In the genomic region with DNA sequence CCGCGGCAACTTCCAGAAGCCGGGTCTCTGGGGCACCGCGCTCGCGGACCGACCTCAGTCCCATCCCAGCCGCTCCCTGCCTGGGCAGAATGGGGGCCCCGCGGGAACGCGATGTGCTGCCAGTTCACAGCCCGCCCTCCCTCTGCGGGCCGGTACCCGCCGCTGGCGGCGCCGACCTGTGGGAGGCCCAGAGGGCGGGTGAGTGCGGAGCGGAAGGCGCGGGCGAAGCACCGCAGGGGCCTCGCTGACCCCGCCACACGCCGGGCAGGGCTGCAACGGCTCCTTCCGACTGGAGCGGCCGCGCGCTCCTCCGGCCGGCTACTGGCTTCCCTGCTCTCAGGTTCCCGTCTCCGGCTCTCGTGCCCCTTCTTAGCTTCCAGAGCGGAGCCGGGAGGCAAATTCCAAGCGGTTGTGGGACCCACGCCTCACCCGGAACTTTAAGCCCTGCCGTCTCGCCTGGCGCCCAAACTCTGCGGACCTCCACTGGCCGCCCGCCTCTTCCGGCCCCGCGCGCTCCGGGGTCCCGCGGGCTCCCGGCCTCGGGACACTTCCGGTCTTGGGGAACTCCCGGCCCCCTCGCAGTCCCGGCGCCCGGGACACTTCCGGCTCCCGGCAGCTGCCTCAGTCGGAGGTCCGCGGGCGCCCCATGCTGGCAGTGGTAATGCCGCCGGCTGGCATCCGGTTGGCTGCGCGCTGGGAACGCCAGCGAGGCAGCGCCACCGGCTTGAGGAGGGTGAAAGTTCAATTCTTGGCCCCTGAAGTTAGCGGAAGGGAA, we compare ENCODE assay signal across 8 cellular contexts. TPM values are rescaled to one million over a fixed set of nuclear protein-coding genes. Genes with fewer than 3 reads are reported as not detected.
DNase-seq lines count a peak whose midpoint lies in the region; ATAC-seq and TF ChIP-seq lines count a peak whose summit lies in the region.

A gene with protein sequence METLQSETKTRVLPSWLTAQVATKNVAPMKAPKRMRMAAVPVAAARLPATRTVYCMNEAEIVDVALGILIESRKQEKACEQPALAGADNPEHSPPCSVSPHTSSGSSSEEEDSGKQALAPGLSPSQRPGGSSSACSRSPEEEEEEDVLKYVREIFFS (minus strand): TSS at position 485 of the 775 bp plus-strand sequence. CDS start 1,785 bp downstream, outside the sequence.

- H3K9ac ChIP-seq in trophoblast cell (ENCODE audit: low read length): peak within 1 kb of the TSS; percentile 97

- H3K27me3 ChIP-seq in trophoblast cell (ENCODE audit: insufficient read depth, low read length) (no peaks in the 10 kb centered on the region), transverse colon (no peaks in the 10 kb centered on the region)

- H2AK5ac ChIP-seq in trophoblast cell (ENCODE audit: low read length): peak within 1 kb of the TSS; percentile 81

- peak within 1 kb of the TSS; percentile 75 for H2AFZ ChIP-seq in trophoblast cell (ENCODE audit: insufficient read depth, low read length, poor library complexity)

- peak within 1 kb of the TSS; percentile 94 for H4K8ac ChIP-seq in trophoblast cell (ENCODE audit: low read depth, low read length)

- H3K18ac ChIP-seq in trophoblast cell (ENCODE audit: low read length): peak within 1 kb of the TSS; percentile 93

- peak; percentile 77 for TF ChIP-seq POLR2A in transverse colon (IDR thresholded peaks at IDR 0.05)

- H4K91ac ChIP-seq in trophoblast cell (ENCODE audit: low read depth, low read length): peak within 1 kb of the TSS; percentile 93

- H4K12ac ChIP-seq in trophoblast cell (ENCODE audit: low read depth, low read length): peak within 1 kb of the TSS; percentile 85

- H3K4me3 ChIP-seq in GM12865 (ENCODE audit: low read depth, low read length) (peak within 1 kb of the TSS; percentile 95), trophoblast cell (ENCODE audit: low read depth, low read length) (peak within 1 kb of the TSS; percentile 95), transverse colon (peak within 1 kb of the TSS; percentile 60 to 83 (median 69))

- H3K27ac ChIP-seq in trophoblast cell (ENCODE audit: low read depth, low read length): peak within 1 kb of the TSS; percentile 100
- H3K27ac ChIP-seq in transverse colon: peak within 1 kb of the TSS; percentile 92 to 97 (median 96)

- no peak for TF ChIP-seq EP300 in transverse colon (IDR thresholded peaks at IDR 0.05; ENCODE audit: low read depth)

- H2BK12ac ChIP-seq in trophoblast cell (ENCODE audit: low read length): peak within 1 kb of the TSS; percentile 12

- peak within 1 kb of the TSS; percentile 76 for H2BK120ac ChIP-seq in trophoblast cell (ENCODE audit: insufficient read depth, low read length, poor library complexity)

- DNase-seq in GM12865 (ENCODE audit: low read depth) (peak; percentile 98), NCI-H1105 (lab: John Stamatoyannopoulos, UW) (peak; percentile 88), SKM-1 treated with dmso at 0.1 percent for 144 hours (lab: John Stamatoyannopoulos, UW; ENCODE audit: unreplicated experiment) (peak; percentile 88), Right ventricle myocardium superior (peak; percentile 97), trophoblast cell (peak; percentile 90 to 91), transverse colon (peak; percentile 96)
- DNase-seq in activated naive CD8-positive, alpha-beta T cell treated with anti-CD3 and anti-CD28 coated beads for 36 hours: peak; percentile 95

- TF ChIP-seq CTCF in GM12865 (IDR thresholded peaks at IDR 0.05; ENCODE audit: insufficient read depth, low read depth, low read length, missing control alignments) (peak; percentile 62), transverse colon (IDR thresholded peaks at IDR 0.05) (peak; percentile 61 to 77 (median 72))

- peaks cover 48% of the 10 kb centered on the region for H3K36me3 Mint-ChIP-seq in activated naive CD8-positive, alpha-beta T cell treated with anti-CD3 and anti-CD28 coated beads for 36 hours

- H3K4me2 ChIP-seq in trophoblast cell (ENCODE audit: low read length): peak within 1 kb of the TSS; percentile 86

- H3K36me3 ChIP-seq in trophoblast cell (ENCODE audit: control insufficient read depth in 1 of 2, insufficient read depth in 2 of 2, low read length in 2 of 2) (peaks cover 31% of the 10 kb centered on the region in 2 experiments), transverse colon (peaks cover 0 to 10% (median 0%) of the 10 kb centered on the region in 4 donors)

- peaks cover 48% of the 10 kb centered on the region for H3K4me1 Mint-ChIP-seq in activated naive CD8-positive, alpha-beta T cell treated with anti-CD3 and anti-CD28 coated beads for 36 hours

- peak within 1 kb of the TSS; percentile 98 for H2BK5ac ChIP-seq in trophoblast cell (ENCODE audit: low read depth, low read length, poor library complexity)

- no CpG with 5 or more reads among the region's 85 CpGs for WGBS in trophoblast cell (ENCODE audit: extremely low coverage, insufficient coverage, insufficient read length)
- 1% methylated on average over 50 of the region's 85 CpGs; no CpG with 5 or more reads in 1 of the 2 donors for WGBS in transverse colon (ENCODE audit: low coverage in 1 of 2), 2 donors

- H3K27ac Mint-ChIP-seq in activated naive CD8-positive, alpha-beta T cell treated with anti-CD3 and anti-CD28 coated beads for 36 hours: peak within 1 kb of the TSS; percentile 97

- peak; percentile 75 for ATAC-seq in HG02642 (IDR thresholded peaks at IDR 0.05; ENCODE audit: poor library complexity, unreplicated experiment)
- ATAC-seq in Right ventricle myocardium superior (ENCODE audit: poor library complexity): peak; percentile 97

- no peaks in the 10 kb centered on the region for H3K27me3 Mint-ChIP-seq in activated naive CD8-positive, alpha-beta T cell treated with anti-CD3 and anti-CD28 coated beads for 36 hours

- H3K4me1 ChIP-seq in trophoblast cell (ENCODE audit: control insufficient read depth in 1 of 2, insufficient read depth in 2 of 2, low read length in 2 of 2) (peaks cover 11 to 12% of the 10 kb centered on the region in 2 experiments), transverse colon (peaks cover 13 to 36% (median 25%) of the 10 kb centered on the region in 4 donors)

- no peak within 1 kb of the TSS for H3K23ac ChIP-seq in trophoblast cell (ENCODE audit: low read length)

- no peaks in the 10 kb centered on the region for H3K9me3 ChIP-seq in trophoblast cell (ENCODE audit: insufficient read depth, low read depth, low read length)
- H3K9me3 ChIP-seq in transverse colon: no peaks in the 10 kb centered on the region

- intact Hi-C loops in Right ventricle myocardium superior (cut with DNase I) (no loop called here), transverse colon (cut with DNase I; ENCODE audit: low total_unique reads) (loop anchor here (2.0 kb wide), 1 partner anchor 182 kb away; no protein-coding TSS in a partner anchor)

- H3K79me1 ChIP-seq in trophoblast cell (ENCODE audit: low read length): peaks cover 17% of the 10 kb centered on the region

- H3K14ac ChIP-seq in trophoblast cell (ENCODE audit: low read length): peak within 1 kb of the TSS; percentile 96

- H3K79me2 ChIP-seq in trophoblast cell (ENCODE audit: control insufficient read depth, insufficient read depth, low read length, poor library complexity): peaks cover 8% of the 10 kb centered on the region

- peak within 1 kb of the TSS; percentile 81 for H3K4ac ChIP-seq in trophoblast cell (ENCODE audit: low read depth, low read length)

- H3K4me3 Mint-ChIP-seq in activated naive CD8-positive, alpha-beta T cell treated with anti-CD3 and anti-CD28 coated beads for 36 hours: peak within 1 kb of the TSS; percentile 93

- H3K9me3 Mint-ChIP-seq in activated naive CD8-positive, alpha-beta T cell treated with anti-CD3 and anti-CD28 coated beads for 36 hours: no peaks in the 10 kb centered on the region

- in situ Hi-C loops in transverse colon (cut with MboI; ENCODE audit: low pct_ligation_motif_present in 1 of 4, low pct_unique_long_range_greater_than_20kb in 1 of 4, low sequenced_read_pairs in 3 of 4): loop anchor here in 2 of 4 donors (25.0 kb wide), 2 partner anchors 483 to 508 kb away; no protein-coding TSS in a partner anchor

RNA-seq across cellular contexts. Expression of the gene that starts here (rescaled TPM):
- total RNA-seq in activated naive CD8-positive, alpha-beta T cell treated with anti-CD3 and anti-CD28 coated beads for 36 hours: 10 to 100 TPM; 51.7 to 54.4 TPM
- total RNA-seq in Right ventricle myocardium superior: 28.9 TPM
- 32.9 and 33.9 TPM in 2 replicates for polyA plus RNA-seq in trophoblast cell (2013)
- 10 to 100 TPM; 30.8 to 88.3 (median 37.8) TPM for total RNA-seq in transverse colon

Comparison
In these comparisons a context has a peak if more than half of its experiments do, and no peak if none do; other contexts are left out.
1. Peak in every context shown above with its lines: DNase-seq, ATAC-seq, H3K4me3 ChIP-seq and H3K27ac ChIP-seq.